8 cellular contexts compared by ENCODE assay signal in the genomic region with DNA sequence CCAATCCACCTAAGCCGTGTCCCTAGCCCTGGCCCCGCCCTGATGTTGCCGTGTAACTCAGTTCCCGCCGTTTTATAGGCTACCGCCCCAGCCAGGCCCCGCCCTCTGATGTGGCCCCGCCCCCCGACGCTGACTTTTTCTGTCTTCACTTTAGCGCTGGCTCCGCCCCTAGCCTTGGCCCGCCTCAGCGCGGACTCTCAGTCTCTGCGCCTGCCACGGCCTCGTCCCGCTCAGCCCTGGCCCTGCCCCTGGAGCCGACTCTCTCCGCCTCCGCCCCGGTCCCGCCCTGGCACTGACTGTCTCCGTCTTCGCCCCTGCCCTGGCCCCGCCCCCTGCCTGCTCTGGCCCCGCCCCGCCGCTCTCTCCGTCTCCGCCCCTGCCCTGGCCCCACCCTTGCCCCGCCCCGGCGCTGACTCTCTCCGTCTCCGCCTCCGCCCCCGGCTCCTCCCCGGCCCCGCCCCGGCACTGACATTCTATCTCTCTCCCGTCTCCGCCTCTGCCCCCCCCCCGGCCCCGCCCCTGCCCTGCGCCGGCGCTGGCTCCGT. TPM values are rescaled to one million over a fixed set of nuclear protein-coding genes. Genes with fewer than 3 reads are reported as not detected.
A peak's percentile ranks its signal among the peaks of the same experiment; 100 is the strongest.
DNase-seq lines count a peak whose midpoint lies in the region; ATAC-seq and TF ChIP-seq lines count a peak whose summit lies in the region.

No MANE protein-coding gene starts in this region.

- peak overlapping the region in 1 of 2 experiments; percentile 50; a peak in 2 of 4 replicates for H3K4me3 ChIP-seq in DND-41 (ENCODE audit: low read depth in 1 of 2, low read length in 2 of 2)

- no peaks in the 10 kb centered on the region for H3K27me3 Mint-ChIP-seq in activated T-helper 17 cell treated with anti-CD3 and anti-CD28 coated beads, Interleukin-2, amount 50 U/mL, for 72 hours
- peaks cover 5% of the 10 kb centered on the region for H3K27me3 Mint-ChIP-seq in nephron progenitor cell (ENCODE audit: low read depth, poor library complexity)

- H3K4me2 ChIP-seq in DND-41 (ENCODE audit: insufficient read depth, low read length), result peak overlapping the region; percentile 59

- no peaks in the 10 kb centered on the region for H3K9me3 ChIP-seq in DND-41 (ENCODE audit: insufficient read depth, low read length, severe bottlenecking)

- H3K9me3 Mint-ChIP-seq in activated T-helper 17 cell treated with anti-CD3 and anti-CD28 coated beads, Interleukin-2, amount 50 U/mL, for 72 hours, result no peaks in the 10 kb centered on the region
- H3K9me3 Mint-ChIP-seq in nephron progenitor cell, result peaks cover 24% of the 10 kb centered on the region

- DNase-seq in DND-41 (peak; percentile 99), H4 (ENCODE audit: low spot score) (peak; percentile 96), LoVo (ENCODE audit: low spot score) (peak; percentile 98), RPMI7951 (ENCODE audit: low read depth) (peak; percentile 97), fibroblast of peridontal ligament (ENCODE audit: extremely low read depth) (peak; percentile 95), nephron progenitor cell (peak; percentile 100)
- peak; percentile 100 for DNase-seq in stimulated activated naive CD4-positive, alpha-beta T cell treated with Interleukin-2 at 50 U/mL for 16 hours (lab: John Stamatoyannopoulos, UW)

- no peaks in the 10 kb centered on the region for H3K36me3 Mint-ChIP-seq in activated T-helper 17 cell treated with anti-CD3 and anti-CD28 coated beads, Interleukin-2, amount 50 U/mL, for 72 hours (ENCODE audit: low read depth)
- H3K36me3 Mint-ChIP-seq in nephron progenitor cell (ENCODE audit: low read depth), result no peaks in the 10 kb centered on the region

- no peaks in the 10 kb centered on the region for H3K79me2 ChIP-seq in DND-41 (ENCODE audit: insufficient read depth, low read length)

- TF ChIP-seq CTCF in DND-41 (IDR thresholded peaks at IDR 0.05; ENCODE audit: borderline replicate concordance, extremely low read depth, low read length, poor library complexity, severe bottlenecking) (no peak), nephron progenitor cell (IDR thresholded peaks at IDR 0.05) (no peak)

- peak; percentile 93 for ATAC-seq in DND-41 (ENCODE audit: insufficient read depth, low read depth)
- ATAC-seq in activated T-helper 17 cell treated with anti-CD3 and anti-CD28 coated beads, Interleukin-2, amount 50 U/mL, for 72 hours (replicated peaks), result peak; percentile 89

- no peak overlapping the region for H3K9ac ChIP-seq in DND-41 (ENCODE audit: low read depth, low read length)

- peaks cover 4% of the 10 kb centered on the region for H3K4me1 Mint-ChIP-seq in activated T-helper 17 cell treated with anti-CD3 and anti-CD28 coated beads, Interleukin-2, amount 50 U/mL, for 72 hours
- peaks cover 10% of the 10 kb centered on the region for H3K4me1 Mint-ChIP-seq in nephron progenitor cell

- H3K27ac Mint-ChIP-seq in activated T-helper 17 cell treated with anti-CD3 and anti-CD28 coated beads, Interleukin-2, amount 50 U/mL, for 72 hours, result peak overlapping the region; percentile 74
- peak overlapping the region; percentile 88 for H3K27ac Mint-ChIP-seq in nephron progenitor cell

- peak overlapping the region; percentile 86 for H3K4me3 Mint-ChIP-seq in activated T-helper 17 cell treated with anti-CD3 and anti-CD28 coated beads, Interleukin-2, amount 50 U/mL, for 72 hours
- H3K4me3 Mint-ChIP-seq in nephron progenitor cell, result peak overlapping the region; percentile 79

- H4K20me1 ChIP-seq in DND-41 (ENCODE audit: insufficient read depth, low read length), result 0 out of 2 replicates have a peak, but pooled peaks cover 7% of the 10 kb centered on the region

- no peaks in the 10 kb centered on the region for H3K36me3 ChIP-seq in DND-41 (ENCODE audit: insufficient read depth, low read length)

- H3K27me3 ChIP-seq in DND-41 (ENCODE audit: insufficient read depth, low read length, poor library complexity), result no peaks in the 10 kb centered on the region

- peaks cover 19% of the 10 kb centered on the region for H3K4me1 ChIP-seq in DND-41 (ENCODE audit: insufficient read depth, low read length)

- no peak overlapping the region; the same call in 1 of the 2 replicates for H2AFZ ChIP-seq in DND-41 (ENCODE audit: low read depth, low read length)

- no peak overlapping the region for H3K27ac ChIP-seq in DND-41 (ENCODE audit: low read length)

RNA-seq across cellular contexts. Expression of a gene that starts 5.2 kb away (rescaled TPM):
- total RNA-seq in H4 (2014; rRNA removed; shearing (Covaris generic)), result 0.06 and 0.51 TPM in 2 replicates
- 0.20 and 0.48 TPM in 2 replicates for total RNA-seq in RPMI7951 (2014; rRNA removed; shearing (Covaris generic))
- total RNA-seq in activated T-helper 17 cell treated with anti-CD3 and anti-CD28 coated beads, Interleukin-2, amount 50 U/mL, for 72 hours, result under 1 TPM; 0.26 to 0.52 TPM

RNA-seq across cellular contexts. Expression of a gene that starts 39.4 kb away (rescaled TPM):
- 0.10 TPM in 1 of 2 replicates, not detected in the other for total RNA-seq in H4 (2014; rRNA removed; shearing (Covaris generic))
- 70.7 and 82.5 TPM in 2 replicates for total RNA-seq in RPMI7951 (2014; rRNA removed; shearing (Covaris generic))
- total RNA-seq in activated T-helper 17 cell treated with anti-CD3 and anti-CD28 coated beads, Interleukin-2, amount 50 U/mL, for 72 hours, result 100 to 1,000 TPM; 316 to 333 TPM

Comparison
In these comparisons a context has a peak if more than half of its experiments do, and no peak if none do; other contexts are left out.
1. RNA of a gene that starts 39.4 kb away (total RNA-seq): 316 to 333 TPM in activated T-helper 17 cell treated with anti-CD3 and anti-CD28 coated beads, Interleukin-2, amount 50 U/mL, for 72 hours and 70.7 to 82.5 TPM in RPMI7951; 0.10 TPM in H4; every median in the first group is over 10 times any median in the second.
2. Peak in every context shown above with its lines, with median percentiles within 50 percentile points of each other: DNase-seq.